ENCODE assay signal across 2 cellular contexts in the genomic region with DNA sequence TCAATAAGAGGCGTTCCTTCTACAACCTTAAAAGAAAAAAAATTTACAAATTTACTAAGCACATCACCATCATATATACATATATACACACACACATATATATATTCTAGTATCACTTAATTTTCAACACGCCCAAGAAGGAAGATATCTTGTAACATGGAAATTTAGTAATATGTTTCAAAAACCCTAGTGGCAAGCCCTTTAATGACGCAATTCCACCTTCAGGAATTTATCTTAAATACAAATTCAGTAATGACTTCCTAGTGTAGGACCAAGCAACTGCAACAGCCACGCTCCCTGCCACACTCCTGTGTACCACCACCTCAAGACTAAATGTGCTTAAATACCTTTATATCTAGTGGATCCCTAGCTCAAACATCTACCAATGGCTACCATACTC.
TF ChIP-seq lines count a peak whose summit lies in the region.

No MANE protein-coding gene starts in this region.

TF ChIP-seq in Ishikawa, 13 proteins besides CTCF, POLR2A, EP300 and RAD21:
- no peak for TF ChIP-seq FOXM1 (IDR thresholded peaks at IDR 0.05; ENCODE audit: borderline replicate concordance, low read depth)
- TF ChIP-seq CEBPB (IDR thresholded peaks at IDR 0.05), result peak; percentile 38; the same call in 1 of the 2 replicates
TF ChIP-seq in Ishikawa: peak in this region for 1.

TF ChIP-seq in K562, 482 proteins besides CTCF, POLR2A, EP300 and RAD21:
- peak; percentile 59 for TF ChIP-seq CEBPB (tag; IDR thresholded peaks at IDR 0.05)
- TF ChIP-seq BRF1 (IDR thresholded peaks at IDR 0.05; ENCODE audit: borderline replicate concordance, extremely low read depth, insufficient read length), result no peak
- no peak for TF ChIP-seq CEBPG (CRISPR knock-in tag; IDR thresholded peaks at IDR 0.05)
- 0 out of 4 replicates have a peak, but pooled peaks have one; percentile 14 to 30 for TF ChIP-seq CEBPG (tag; conservative IDR thresholded peaks at IDR 0.05 in 1 of 2, IDR thresholded peaks at IDR 0.05 in 1 of 2)
